ENCODE assay signal across 14 cellular contexts in genomic region chrX:70476166-70476933, GRCh38. TPM values are rescaled to one million over a fixed set of nuclear protein-coding genes. Genes with fewer than 3 reads are reported as not detected.
DNase-seq lines count a peak whose midpoint lies in the region; ATAC-seq and TF ChIP-seq lines count a peak whose summit lies in the region.
"Had no signal": no experiment of that assay in that cellular context is flagged by ENCODE, and none has a peak within 500 bp of the region (broad histone marks: within the 10 kb centered on the region; RNA-seq: fewer than 3 reads in every experiment).

No MANE protein-coding gene starts in this region.

- peaks cover 58% of the 10 kb centered on the region for H3K4me1 ChIP-seq in body of pancreas
- H3K4me1 ChIP-seq in mesodermal cell (ENCODE audit: control insufficient read depth, insufficient read depth, low read length, poor library complexity, severe bottlenecking), result peaks cover 43% of the 10 kb centered on the region
- H3K4me1 ChIP-seq in upper lobe of left lung, result peaks cover 6 to 26% (median 18%) of the 10 kb centered on the region in 4 donors
- H3K4me1 ChIP-seq: right lobe of liver had no signal

- 82 to 86% methylated on average over 5 of the region's 5 CpGs for WGBS in body of pancreas, 2 donors
- 50 to 60% methylated on average over 1 to 2 of the region's 5 CpGs for WGBS in mesodermal cell (ENCODE audit: insufficient coverage in 2 of 2), 2 experiments
- 74 to 96% methylated on average over 5 of the region's 5 CpGs for WGBS in upper lobe of left lung, 2 donors

- H3K4me3 ChIP-seq in body of pancreas (no peak overlapping the region), mesodermal cell (ENCODE audit: extremely low read depth, insufficient read depth, low read length, poor library complexity, severe bottlenecking) (no peak overlapping the region), upper lobe of left lung (no peak overlapping the region)
- H3K4me3 ChIP-seq: right lobe of liver had no signal

- ATAC-seq in body of pancreas (no peak), upper lobe of left lung (ENCODE audit: low FRiP score in 2 of 2) (no peak), HG02623 (IDR thresholded peaks at IDR 0.05; ENCODE audit: unreplicated experiment) (no peak)
- ATAC-seq: right lobe of liver had no signal

- H3K27ac ChIP-seq in body of pancreas (peak overlapping the region in 3 of 4 donors; percentile 55 to 92 (median 91)), mesodermal cell (ENCODE audit: low read depth, low read length, severe bottlenecking) (peak overlapping the region; percentile 84), upper lobe of left lung (peak overlapping the region in 3 of 4 donors; percentile 23 to 58 (median 35))
- H3K27ac ChIP-seq: right lobe of liver had no signal

- intact Hi-C loops in body of pancreas (cut with DNase I), result no loop called here

- no peak for TF ChIP-seq EP300 in upper lobe of left lung (IDR thresholded peaks at IDR 0.05)

- no peaks in the 10 kb centered on the region for H3K27me3 ChIP-seq in body of pancreas
- no peaks in the 10 kb centered on the region for H3K27me3 ChIP-seq in upper lobe of left lung

- H3K9me3 ChIP-seq in body of pancreas (no peaks in the 10 kb centered on the region), mesodermal cell (ENCODE audit: control insufficient read depth, low read length) (no peaks in the 10 kb centered on the region), upper lobe of left lung (no peaks in the 10 kb centered on the region)
- H3K9me3 ChIP-seq: right lobe of liver had no signal

- H3K36me3 ChIP-seq in body of pancreas (replicated peaks in 1 of 2; ENCODE audit: insufficient read depth in 1 of 2, low read depth in 2 of 2), result no peaks in the 10 kb centered on the region
- H3K36me3 ChIP-seq in mesodermal cell (ENCODE audit: control insufficient read depth, insufficient read depth, low read length), result peaks cover 3% of the 10 kb centered on the region
- H3K36me3 ChIP-seq in upper lobe of left lung, result no peaks in the 10 kb centered on the region
- H3K36me3 ChIP-seq: right lobe of liver had no signal

- TF ChIP-seq POLR2A in body of pancreas (IDR thresholded peaks at IDR 0.05) (no peak), upper lobe of left lung (IDR thresholded peaks at IDR 0.05) (no peak)

- TF ChIP-seq CTCF in body of pancreas (IDR thresholded peaks at IDR 0.05), result no peak
- TF ChIP-seq CTCF in upper lobe of left lung (IDR thresholded peaks at IDR 0.05), result no peak

- DNase-seq in NCI-H146 (lab: John Stamatoyannopoulos, UW), result peak; percentile 1
- DNase-seq in NCI-H146 treated with DMSO at 0.1 percent for 48 hours (lab: John Stamatoyannopoulos, UW; ENCODE audit: unreplicated experiment), result no peak
- no peak for DNase-seq in body of pancreas
- DNase-seq in upper lobe of left lung, result no peak
- DNase-seq in NCI-H1105 (lab: John Stamatoyannopoulos, UW), result no peak
- no peak for DNase-seq in RPMI8226
- DNase-seq: activated CD8-positive, alpha-beta memory T cell treated with anti-CD3 and anti-CD28 coated beads, Interleukin-2, amount 50 U/mL, for 4 hours; cerebellar nuclear complex; immature natural killer cell; NCI-H1105 treated with DMSO at 0.1 percent for 48 hours; NCI-H524; right lobe of liver had no signal

RNA-seq across cellular contexts. Expression of gene DLG3, which starts 31.7 kb away (rescaled TPM):
- total RNA-seq in body of pancreas (10 to 100 TPM; 26.0 to 26.7 TPM), upper lobe of left lung (10 to 100 TPM; 11.2 to 29.9 (median 16.6) TPM)
- polyA plus RNA-seq in mesodermal cell (2013, experiment 1 of 2), result 22.7 TPM
- polyA plus RNA-seq in mesodermal cell (2013, experiment 2 of 2), result 26.9 TPM

RNA-seq across cellular contexts. Expression of gene GDPD2, which starts 53.2 kb away (rescaled TPM):
- total RNA-seq in body of pancreas (under 1 TPM in 1 of 2 donors, not detected in 1; 0.26 TPM), upper lobe of left lung (not detected)
- 0.59 TPM for polyA plus RNA-seq in mesodermal cell (2013, experiment 1 of 2)
- 0.30 TPM for polyA plus RNA-seq in mesodermal cell (2013, experiment 2 of 2)
- total RNA-seq: right lobe of liver had no signal
- polyA plus RNA-seq: immature natural killer cell had no signal

Comparison
In these comparisons a context has a peak if more than half of its experiments do, and no peak if none do; other contexts are left out.
1. H3K27ac ChIP-seq: peak in every context shown above with its lines; median percentile 91 in body of pancreas; 84 in mesodermal cell; 35 in upper lobe of left lung.